23 cellular contexts compared by ENCODE assay signal in the genomic region with DNA sequence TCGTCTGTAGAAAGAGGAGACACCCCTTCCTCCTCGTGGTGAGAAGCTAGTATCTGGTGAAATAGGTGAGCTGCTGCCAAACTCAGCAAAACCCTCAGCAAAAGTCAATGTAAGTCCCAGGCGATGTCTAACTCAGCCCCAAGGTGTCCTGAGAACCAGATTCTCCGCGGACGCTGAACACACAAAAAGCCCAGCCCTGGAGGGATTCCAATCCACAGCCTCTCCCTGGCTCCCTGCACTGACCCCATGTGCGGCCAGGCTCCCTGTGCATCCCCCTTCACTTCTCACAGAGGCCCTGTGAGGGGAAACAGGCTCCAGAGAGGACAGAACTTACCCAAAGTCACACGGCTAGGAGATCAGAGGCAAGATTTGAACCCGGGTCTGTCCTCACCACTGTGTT.
"Had no signal": no experiment of that assay in that cellular context is flagged by ENCODE, and none has a peak within 500 bp of the region (broad histone marks: within the 10 kb centered on the region; RNA-seq: fewer than 3 reads in every experiment).

No MANE protein-coding gene starts in this region.

- H3K9ac ChIP-seq: neural progenitor cell had no signal

- H3K9me3 ChIP-seq: breast epithelium, esophagus muscularis mucosa, uterus had no signal

- H2AFZ ChIP-seq: hepatocyte, neural progenitor cell had no signal

- H3K4me1 ChIP-seq: breast epithelium, foreskin keratinocyte, uterus had no signal

- H3K36me3 ChIP-seq: breast epithelium, esophagus muscularis mucosa, neural progenitor cell, uterus had no signal

- H3K27ac ChIP-seq: breast epithelium, esophagus muscularis mucosa, foreskin keratinocyte, hepatocyte, neural progenitor cell, skin epidermis, uterus had no signal

- H3K4me2 ChIP-seq: hepatocyte, neural progenitor cell had no signal

- H3K27me3 ChIP-seq: breast epithelium, esophagus muscularis mucosa, foreskin keratinocyte, hepatocyte, uterus had no signal

- ATAC-seq: activated T-cell treated with anti-CD3 and anti-CD28 coated beads, Interleukin-2, amount 50 U/mL, for 4 hours; activated T-helper 17 cell treated with anti-CD3 and anti-CD28 coated beads, Interleukin-2, amount 50 U/mL, for 72 hours; foreskin keratinocyte; left colon; natural killer cell; right cardiac atrium; T-helper 17 cell had no signal

- DNase-seq: activated CD4-positive, alpha-beta memory T cell treated with anti-CD3 and anti-CD28 coated beads for 36 hours; activated CD4-positive, alpha-beta T cell treated with anti-CD3 and anti-CD28 coated beads, Interleukin-2, amount 10 ng/mL, durations not matched to agents 24 days and 14 days; activated CD4-positive, CD25-positive, alpha-beta regulatory T cell treated with anti-CD3 and anti-CD28 coated beads, Interleukin-2, amount 50 U/mL, for 72 hours; activated gamma-delta T cell treated with Interleukin-2 at 50 U/mL for 16 hours; activated naive CD4-positive, alpha-beta T cell treated with anti-CD3 and anti-CD28 coated beads, Interleukin-2, amount 50 U/mL, for 16 hours; activated T-cell treated with anti-CD3 and anti-CD28 coated beads, Interleukin-2, amount 50 U/mL, for 4 hours; amygdala; foreskin keratinocyte; left colon; mesendoderm; natural killer cell; right cardiac atrium; stimulated activated CD4-positive, alpha-beta T cell treated with anti-CD3 and anti-CD28 coated beads, Interleukin-12 subunit alpha, Interleukin-12 subunit beta, amount 100 ng/mL, for 4 hours; stimulated activated CD4-positive, alpha-beta T cell treated with anti-CD3 and anti-CD28 coated beads, Interleukin-4, amount 100 ng/mL, for 1 hour; T-helper 17 cell had no signal

- H3K4me3 ChIP-seq: breast epithelium, esophagus muscularis mucosa, hepatocyte, lung, neural progenitor cell, skin epidermis, uterus had no signal
